1 cellular context compared by ENCODE assay signal in the genomic region with DNA sequence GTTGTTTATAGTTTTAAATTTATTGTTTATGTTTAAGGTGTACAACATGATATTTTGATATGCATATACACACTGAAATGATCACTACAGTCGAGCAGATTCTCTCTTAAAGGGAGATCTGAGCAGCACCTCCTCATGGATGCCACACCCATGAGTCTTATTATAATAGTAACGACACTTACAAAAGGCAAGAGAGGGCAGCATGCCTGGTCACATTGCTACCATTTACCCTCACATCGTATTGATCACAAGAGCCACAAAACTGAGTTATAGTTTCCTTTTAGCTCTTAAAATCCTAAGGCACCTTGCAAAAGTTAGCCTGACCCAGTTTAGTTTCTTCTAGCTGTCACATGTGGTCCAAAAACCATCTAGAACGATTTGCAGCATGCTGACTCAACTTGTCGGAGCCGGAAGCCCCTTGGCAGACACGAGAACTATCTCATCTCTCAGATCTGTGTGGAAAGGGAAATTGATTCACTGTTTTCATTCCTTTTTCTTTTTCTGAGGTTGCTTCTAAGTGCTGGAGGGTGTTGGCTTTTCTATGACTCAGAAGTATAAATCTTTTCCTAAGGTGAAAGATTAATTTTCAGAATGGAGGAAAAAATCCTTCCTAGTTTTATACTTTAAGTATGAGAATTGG.
TF ChIP-seq lines count a peak whose summit lies in the region.

No MANE protein-coding gene starts in this region.

TF ChIP-seq in K562, 482 proteins besides CTCF, POLR2A, EP300 and RAD21 (continued from another document):
- TF ChIP-seq, protein P1, sequence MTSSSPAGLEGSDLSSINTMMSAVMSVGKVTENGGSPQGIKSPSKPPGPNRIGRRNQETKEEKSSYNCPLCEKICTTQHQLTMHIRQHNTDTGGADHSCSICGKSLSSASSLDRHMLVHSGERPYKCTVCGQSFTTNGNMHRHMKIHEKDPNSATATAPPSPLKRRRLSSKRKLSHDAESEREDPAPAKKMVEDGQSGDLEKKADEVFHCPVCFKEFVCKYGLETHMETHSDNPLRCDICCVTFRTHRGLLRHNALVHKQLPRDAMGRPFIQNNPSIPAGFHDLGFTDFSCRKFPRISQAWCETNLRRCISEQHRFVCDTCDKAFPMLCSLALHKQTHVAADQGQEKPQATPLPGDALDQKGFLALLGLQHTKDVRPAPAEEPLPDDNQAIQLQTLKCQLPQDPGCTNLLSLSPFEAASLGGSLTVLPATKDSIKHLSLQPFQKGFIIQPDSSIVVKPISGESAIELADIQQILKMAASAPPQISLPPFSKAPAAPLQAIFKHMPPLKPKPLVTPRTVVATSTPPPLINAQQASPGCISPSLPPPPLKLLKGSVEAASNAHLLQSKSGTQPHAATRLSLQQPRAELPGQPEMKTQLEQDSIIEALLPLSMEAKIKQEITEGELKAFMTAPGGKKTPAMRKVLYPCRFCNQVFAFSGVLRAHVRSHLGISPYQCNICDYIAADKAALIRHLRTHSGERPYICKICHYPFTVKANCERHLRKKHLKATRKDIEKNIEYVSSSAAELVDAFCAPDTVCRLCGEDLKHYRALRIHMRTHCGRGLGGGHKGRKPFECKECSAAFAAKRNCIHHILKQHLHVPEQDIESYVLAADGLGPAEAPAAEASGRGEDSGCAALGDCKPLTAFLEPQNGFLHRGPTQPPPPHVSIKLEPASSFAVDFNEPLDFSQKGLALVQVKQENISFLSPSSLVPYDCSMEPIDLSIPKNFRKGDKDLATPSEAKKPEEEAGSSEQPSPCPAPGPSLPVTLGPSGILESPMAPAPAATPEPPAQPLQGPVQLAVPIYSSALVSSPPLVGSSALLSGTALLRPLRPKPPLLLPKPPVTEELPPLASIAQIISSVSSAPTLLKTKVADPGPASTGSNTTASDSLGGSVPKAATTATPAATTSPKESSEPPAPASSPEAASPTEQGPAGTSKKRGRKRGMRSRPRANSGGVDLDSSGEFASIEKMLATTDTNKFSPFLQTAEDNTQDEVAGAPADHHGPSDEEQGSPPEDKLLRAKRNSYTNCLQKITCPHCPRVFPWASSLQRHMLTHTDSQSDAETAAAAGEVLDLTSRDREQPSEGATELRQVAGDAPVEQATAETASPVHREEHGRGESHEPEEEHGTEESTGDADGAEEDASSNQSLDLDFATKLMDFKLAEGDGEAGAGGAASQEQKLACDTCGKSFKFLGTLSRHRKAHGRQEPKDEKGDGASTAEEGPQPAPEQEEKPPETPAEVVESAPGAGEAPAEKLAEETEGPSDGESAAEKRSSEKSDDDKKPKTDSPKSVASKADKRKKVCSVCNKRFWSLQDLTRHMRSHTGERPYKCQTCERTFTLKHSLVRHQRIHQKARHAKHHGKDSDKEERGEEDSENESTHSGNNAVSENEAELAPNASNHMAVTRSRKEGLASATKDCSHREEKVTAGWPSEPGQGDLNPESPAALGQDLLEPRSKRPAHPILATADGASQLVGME (CRISPR knock-in tag; IDR thresholded peaks at IDR 0.05): no peak
- no peak for TF ChIP-seq NR2C2 (CRISPR knock-in tag; IDR thresholded peaks at IDR 0.05)
- TF ChIP-seq NR2C2 (tag; IDR thresholded peaks at IDR 0.05): no peak
- 0 out of 2 replicates have a peak, but pooled peaks have one; percentile 17 for TF ChIP-seq HMBOX1 (IDR thresholded peaks at IDR 0.05)
- TF ChIP-seq MCM2 (IDR thresholded peaks at IDR 0.05; ENCODE audit: low read depth): no peak
- TF ChIP-seq RBM17 (IDR thresholded peaks at IDR 0.05; ENCODE audit: borderline replicate concordance, low read depth, low read length): no peak
- no peak for TF ChIP-seq ZNF717 (CRISPR knock-in tag; IDR thresholded peaks at IDR 0.05)
- no peak for TF ChIP-seq CREB3 (tag; conservative IDR thresholded peaks at IDR 0.05; ENCODE audit: low read depth)
- TF ChIP-seq NEUROD1 (IDR thresholded peaks at IDR 0.05; ENCODE audit: borderline replicate concordance, low read depth, low read length, partially characterized antibody): no peak
- no peak for TF ChIP-seq HDAC3 (IDR thresholded peaks at IDR 0.05; ENCODE audit: borderline replicate concordance, partially characterized antibody)
- no peak for TF ChIP-seq MYC (IDR thresholded peaks at IDR 0.05; ENCODE audit: low read depth, low read length)
- TF ChIP-seq MYC (CRISPR knock-in tag; IDR thresholded peaks at IDR 0.05; ENCODE audit: borderline replicate concordance, low read depth): no peak
- TF ChIP-seq MAFK (IDR thresholded peaks at IDR 0.05; ENCODE audit: low read length): peak; percentile 21; the same call in 1 of the 2 replicates
- TF ChIP-seq GABPB2 (CRISPR knock-in tag; conservative IDR thresholded peaks at IDR 0.05): no peak
- no peak for TF ChIP-seq ZFPM2 (CRISPR knock-in tag; IDR thresholded peaks at IDR 0.05)
